In genomic region chr12:131608740-131609665, GRCh38 we compare ENCODE assay signal across 7 cellular contexts.
A peak's percentile ranks its signal among the peaks of the same experiment; 100 is the strongest.
DNase-seq lines count a peak whose midpoint lies in the region; ATAC-seq and TF ChIP-seq lines count a peak whose summit lies in the region.

No MANE protein-coding gene starts in this region.

- H3K4me1 ChIP-seq in lower lobe of right lung = peaks cover 13% of the 10 kb centered on the region

- peak; percentile 91 for TF ChIP-seq CTCF in lower lobe of right lung (IDR thresholded peaks at IDR 0.05)

- peak; percentile 80 for TF ChIP-seq RAD21 in Ishikawa (IDR thresholded peaks at IDR 0.05; ENCODE audit: low read depth)

- H3K27me3 ChIP-seq in lower lobe of right lung (ENCODE audit: low read depth) = peaks cover 5% of the 10 kb centered on the region

- no peaks in the 10 kb centered on the region for H3K9me3 ChIP-seq in lower lobe of right lung

- no peak for TF ChIP-seq EP300 in Ishikawa (IDR thresholded peaks at IDR 0.05; ENCODE audit: borderline replicate concordance)

- ATAC-seq in lower lobe of right lung (peak; percentile 86 to 89), GM18858 (IDR thresholded peaks at IDR 0.05; ENCODE audit: unreplicated experiment) (no peak)

- intact Hi-C loops in lower lobe of right lung (cut with DNase I) = no loop called here

- H3K36me3 ChIP-seq in lower lobe of right lung = no peaks in the 10 kb centered on the region

- no peak overlapping the region for H3K4me3 ChIP-seq in lower lobe of right lung

- no peak overlapping the region for H3K27ac ChIP-seq in lower lobe of right lung

- DNase-seq in ELF-1 (ENCODE audit: low read depth, low spot score) (peak; percentile 87), dedifferentiated amniotic fluid mesenchymal stem cell (ENCODE audit: extremely low spot score) (peak; percentile 54), lower lobe of right lung (peak; percentile 78)
- peak; percentile 74 for DNase-seq in activated CD4-positive, alpha-beta T cell treated with anti-CD3 and anti-CD28 coated beads for 48 hours
- peak; percentile 29 for DNase-seq in stimulated activated CD8-positive, alpha-beta memory T cell treated with anti-CD3 and anti-CD28 coated beads, Interleukin-12 subunit alpha, Interleukin-12 subunit beta, amount 100 ng/mL, for 1 hour (ENCODE audit: low read depth)

TF ChIP-seq in Ishikawa, 13 proteins besides CTCF, POLR2A, EP300 and RAD21:
- TF ChIP-seq EGR1 (IDR thresholded peaks at IDR 0.05) = no peak
- peak; percentile 31; the same call in 1 of the 2 replicates for TF ChIP-seq USF1 (IDR thresholded peaks at IDR 0.05)
- TF ChIP-seq TAF1 (IDR thresholded peaks at IDR 0.05; ENCODE audit: low read depth) = no peak
- TF ChIP-seq YY1 (IDR thresholded peaks at IDR 0.05; ENCODE audit: low read depth) = no peak
- TF ChIP-seq FOXM1 (IDR thresholded peaks at IDR 0.05; ENCODE audit: borderline replicate concordance, low read depth) = no peak
- no peak for TF ChIP-seq ZBTB7A (IDR thresholded peaks at IDR 0.05; ENCODE audit: low read depth)
- no peak for TF ChIP-seq TCF12 (IDR thresholded peaks at IDR 0.05; ENCODE audit: low read depth)
- TF ChIP-seq MAX (IDR thresholded peaks at IDR 0.05) = peak; percentile 16; the same call in 1 of the 2 replicates
- TF ChIP-seq CEBPB (IDR thresholded peaks at IDR 0.05) = no peak
- TF ChIP-seq NFIC (IDR thresholded peaks at IDR 0.05) = no peak
- TF ChIP-seq REST (IDR thresholded peaks at IDR 0.05; ENCODE audit: low read depth) = no peak
- TF ChIP-seq CREB1 (IDR thresholded peaks at IDR 0.05; ENCODE audit: low read depth) = no peak

Comparison
In these comparisons a context has a peak if more than half of its experiments do, and no peak if none do; other contexts are left out.
1. DNase-seq: peak in every context shown above with its lines; median percentile 87 in ELF-1; 78 in lower lobe of right lung; 74 in activated CD4-positive, alpha-beta T cell treated with anti-CD3 and anti-CD28 coated beads for 48 hours; 54 in dedifferentiated amniotic fluid mesenchymal stem cell; 29 in stimulated activated CD8-positive, alpha-beta memory T cell treated with anti-CD3 and anti-CD28 coated beads, Interleukin-12 subunit alpha, Interleukin-12 subunit beta, amount 100 ng/mL, for 1 hour.